Comparison of ENCODE assay signal across 43 cellular contexts in genomic region chr11:124543145-124543544, GRCh38. TPM values are rescaled to one million over a fixed set of nuclear protein-coding genes. Genes with fewer than 3 reads are reported as not detected.
"Had no signal": no experiment of that assay in that cellular context is flagged by ENCODE, and none has a peak within 500 bp of the region (broad histone marks: within the 10 kb centered on the region; RNA-seq: fewer than 3 reads in every experiment).

No MANE protein-coding gene starts in this region.

- H3K4me3 ChIP-seq: cardiac muscle cell, colonic mucosa, MG63, SJCRH30, SK-N-MC had no signal

- FAIRE-seq: TTC549 had no signal

- DNase-seq: activated B cell treated with CpG ODN at 0.5 μM for 24 hours; activated CD4-positive, alpha-beta memory T cell treated with anti-CD3 and anti-CD28 coated beads for 36 hours; activated CD4-positive, alpha-beta T cell treated with anti-CD3 and anti-CD28 coated beads for 4 hours; activated CD4-positive, alpha-beta T cell treated with anti-CD3 and anti-CD28 coated beads, Interleukin-2, amount 50 U/mL, for 1 hour; activated CD4-positive, CD25-positive, alpha-beta regulatory T cell treated with anti-CD3 and anti-CD28 coated beads, Interleukin-2, amount 50 U/mL, for 72 hours; activated CD8-positive, alpha-beta memory T cell treated with anti-CD3 and anti-CD28 coated beads for 24 hours; activated CD8-positive, alpha-beta memory T cell treated with anti-CD3 and anti-CD28 coated beads, Interleukin-2, amount 10 ng/mL, durations not matched to agents 7 days and 5 days; activated CD8-positive, alpha-beta memory T cell treated with anti-CD3 and anti-CD28 coated beads, Interleukin-2, amount 50 U/mL, for 48 hours; activated effector memory CD4-positive, alpha-beta T cell treated with anti-CD3 and anti-CD28 coated beads, Interleukin-2, amount 50 U/mL, for 16 hours; activated naive CD4-positive, alpha-beta T cell; activated naive CD4-positive, alpha-beta T cell treated with anti-CD3 and anti-CD28 coated beads, Interleukin-2, amount 50 U/mL, for 16 hours; activated naive CD8-positive, alpha-beta T cell treated with anti-CD3 and anti-CD28 coated beads for 36 hours; activated T-cell treated with anti-CD3 and anti-CD28 coated beads, Interleukin-2, amount 50 U/mL, for 48 hours; amniotic stem cell; aorta; brain microvascular endothelial cell; colonic mucosa; Karpas-422; KBM-7; MG63; NCI-H1092; NCI-H1436 treated with DMSO at 0.1 percent for 48 hours; NCI-H187; NCI-H2029 treated with DMSO at 0.1 percent for 48 hours; NCI-H2107; NCI-H2171; NCI-H2227 treated with DMSO at 0.1 percent for 48 hours; NCI-H446; NCI-H524; NCI-H69; NCI-H82; SHP77; SJCRH30; T1000 had no signal

- H3K27me3 ChIP-seq: brain microvascular endothelial cell, colonic mucosa, MG63, SJCRH30 had no signal

- H3K4me1 ChIP-seq: colonic mucosa, SJCRH30 had no signal

- H3K27ac ChIP-seq: brain microvascular endothelial cell, cardiac muscle cell, colonic mucosa, SJCRH30, SK-N-MC, VCaP had no signal

- H3K9me3 ChIP-seq: colonic mucosa, MG63, SJCRH30 had no signal

- ATAC-seq: activated CD8-positive, alpha-beta memory T cell treated with anti-CD3 and anti-CD28 coated beads, Interleukin-2, amount 10 ng/mL, durations not matched to agents 7 days and 5 days; activated T-helper 17 cell treated with anti-CD3 and anti-CD28 coated beads, Interleukin-2, amount 50 U/mL, for 72 hours had no signal

- H3K36me3 ChIP-seq: brain microvascular endothelial cell, cardiac muscle cell, colonic mucosa, MG63, SJCRH30 had no signal

RNA-seq across cellular contexts. Expression of gene OR8B12, which starts 0.3 kb away (rescaled TPM):
- total RNA-seq: activated B cell treated with CpG ODN at 0.5 μM for 24 hours; activated CD4-positive, alpha-beta memory T cell treated with anti-CD3 and anti-CD28 coated beads for 36 hours; activated CD8-positive, alpha-beta memory T cell treated with anti-CD3 and anti-CD28 coated beads, Interleukin-2, amount 10 ng/mL, durations not matched to agents 7 days and 5 days; activated naive CD8-positive, alpha-beta T cell treated with anti-CD3 and anti-CD28 coated beads for 36 hours; activated T-helper 17 cell treated with anti-CD3 and anti-CD28 coated beads, Interleukin-2, amount 50 U/mL, for 72 hours; aorta; cardiac muscle cell; chondrocyte; colonic mucosa; OCI-LY7; SJCRH30; T-helper 1 cell treated with Interleukin-12 subunit alpha and Interleukin-12 subunit beta and Interleukin-4 antibody, amounts not matched to agents 30 ng/mL and 1 ng/mL, for 36 hours; T-helper 2 cell treated with Interferon-gamma antibody and Interleukin-4, amounts not matched to agents 100 ng/mL and 5 ng/mL, for 36 hours had no signal
- polyA plus RNA-seq: aorta, cardiac muscle cell had no signal

RNA-seq across cellular contexts. Expression of gene OR8A1, which starts 26.7 kb away (rescaled TPM):
- total RNA-seq: activated B cell treated with CpG ODN at 0.5 μM for 24 hours; activated CD4-positive, alpha-beta memory T cell treated with anti-CD3 and anti-CD28 coated beads for 36 hours; activated CD8-positive, alpha-beta memory T cell treated with anti-CD3 and anti-CD28 coated beads, Interleukin-2, amount 10 ng/mL, durations not matched to agents 7 days and 5 days; activated naive CD8-positive, alpha-beta T cell treated with anti-CD3 and anti-CD28 coated beads for 36 hours; activated T-helper 17 cell treated with anti-CD3 and anti-CD28 coated beads, Interleukin-2, amount 50 U/mL, for 72 hours; aorta; cardiac muscle cell; colonic mucosa; OCI-LY7; SJCRH30; T-helper 1 cell treated with Interleukin-12 subunit alpha and Interleukin-12 subunit beta and Interleukin-4 antibody, amounts not matched to agents 30 ng/mL and 1 ng/mL, for 36 hours; T-helper 2 cell treated with Interferon-gamma antibody and Interleukin-4, amounts not matched to agents 100 ng/mL and 5 ng/mL, for 36 hours had no signal
- polyA plus RNA-seq: aorta, cardiac muscle cell had no signal
